Comparison of ENCODE assay signal across 3 cellular contexts in the genomic region with DNA sequence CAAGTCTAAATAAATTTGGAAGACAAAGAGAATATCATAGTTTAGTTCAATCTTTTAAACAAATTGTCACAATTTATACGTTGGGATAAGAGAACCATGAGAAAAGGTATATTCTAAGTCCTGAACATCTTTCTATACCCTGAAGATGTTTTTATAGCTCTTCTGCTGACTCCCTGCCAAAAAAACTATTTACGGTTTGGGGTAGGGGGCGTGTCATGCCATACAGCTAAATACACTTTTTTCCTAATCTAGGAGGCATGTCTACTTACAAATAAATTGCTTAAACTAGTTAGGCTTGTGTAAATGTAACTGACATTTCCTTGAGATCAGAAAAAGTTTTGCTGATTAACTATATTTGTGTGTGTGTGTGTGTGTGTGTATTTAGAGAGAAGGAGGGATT.
TF ChIP-seq lines count a peak whose summit lies in the region.

No MANE protein-coding gene starts in this region.

TF ChIP-seq in A549, 52 proteins besides CTCF, POLR2A, EP300 and RAD21 (continued from another document):
- TF ChIP-seq, protein P1, sequence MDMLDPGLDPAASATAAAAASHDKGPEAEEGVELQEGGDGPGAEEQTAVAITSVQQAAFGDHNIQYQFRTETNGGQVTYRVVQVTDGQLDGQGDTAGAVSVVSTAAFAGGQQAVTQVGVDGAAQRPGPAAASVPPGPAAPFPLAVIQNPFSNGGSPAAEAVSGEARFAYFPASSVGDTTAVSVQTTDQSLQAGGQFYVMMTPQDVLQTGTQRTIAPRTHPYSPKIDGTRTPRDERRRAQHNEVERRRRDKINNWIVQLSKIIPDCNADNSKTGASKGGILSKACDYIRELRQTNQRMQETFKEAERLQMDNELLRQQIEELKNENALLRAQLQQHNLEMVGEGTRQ (IDR thresholded peaks at IDR 0.05): no peak
- TF ChIP-seq SREBF2 (IDR thresholded peaks at IDR 0.05) (no peak), MYC (IDR thresholded peaks at IDR 0.05; ENCODE audit: borderline replicate concordance, low read length) (no peak), SMC3 (IDR thresholded peaks at IDR 0.05) (no peak), KDM5A (IDR thresholded peaks at IDR 0.05) (no peak), HOXB5 (CRISPR knock-in tag; IDR thresholded peaks at IDR 0.05) (no peak), GATA3 (IDR thresholded peaks at IDR 0.05; ENCODE audit: borderline replicate concordance) (no peak), ESRRA (IDR thresholded peaks at IDR 0.05; ENCODE audit: borderline replicate concordance, low read length) (no peak), MAZ (IDR thresholded peaks at IDR 0.05; ENCODE audit: borderline replicate concordance, low read depth, low read length) (no peak), FOXS1 (CRISPR knock-in tag; IDR thresholded peaks at IDR 0.05) (no peak), EHMT2 (IDR thresholded peaks at IDR 0.05; ENCODE audit: low read depth) (no peak), POLR2AphosphoS2 (conservative IDR thresholded peaks at IDR 0.05; ENCODE audit: low read length) (no peak), RFX5 (IDR thresholded peaks at IDR 0.05) (no peak), TP53 (CRISPR knock-in tag; IDR thresholded peaks at IDR 0.05) (no peak), BHLHE40 (IDR thresholded peaks at IDR 0.05; ENCODE audit: low read depth, low read length) (no peak)
- TF ChIP-seq, protein P2, sequence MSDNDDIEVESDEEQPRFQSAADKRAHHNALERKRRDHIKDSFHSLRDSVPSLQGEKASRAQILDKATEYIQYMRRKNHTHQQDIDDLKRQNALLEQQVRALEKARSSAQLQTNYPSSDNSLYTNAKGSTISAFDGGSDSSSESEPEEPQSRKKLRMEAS (IDR thresholded peaks at IDR 0.05): no peak
- TF ChIP-seq, protein P3, sequence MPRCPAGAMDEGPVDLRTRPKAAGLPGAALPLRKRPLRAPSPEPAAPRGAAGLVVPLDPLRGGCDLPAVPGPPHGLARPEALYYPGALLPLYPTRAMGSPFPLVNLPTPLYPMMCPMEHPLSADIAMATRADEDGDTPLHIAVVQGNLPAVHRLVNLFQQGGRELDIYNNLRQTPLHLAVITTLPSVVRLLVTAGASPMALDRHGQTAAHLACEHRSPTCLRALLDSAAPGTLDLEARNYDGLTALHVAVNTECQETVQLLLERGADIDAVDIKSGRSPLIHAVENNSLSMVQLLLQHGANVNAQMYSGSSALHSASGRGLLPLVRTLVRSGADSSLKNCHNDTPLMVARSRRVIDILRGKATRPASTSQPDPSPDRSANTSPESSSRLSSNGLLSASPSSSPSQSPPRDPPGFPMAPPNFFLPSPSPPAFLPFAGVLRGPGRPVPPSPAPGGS (IDR thresholded peaks at IDR 0.05): no peak

TF ChIP-seq in PFSK-1, 5 proteins besides CTCF, POLR2A, EP300 and RAD21 (continued from another document):
- peak; percentile 63; the same call in 1 of the 2 replicates for TF ChIP-seq SIN3A (IDR thresholded peaks at IDR 0.05; ENCODE audit: borderline replicate concordance, insufficient read depth, low read length)
- TF ChIP-seq, protein P4, sequence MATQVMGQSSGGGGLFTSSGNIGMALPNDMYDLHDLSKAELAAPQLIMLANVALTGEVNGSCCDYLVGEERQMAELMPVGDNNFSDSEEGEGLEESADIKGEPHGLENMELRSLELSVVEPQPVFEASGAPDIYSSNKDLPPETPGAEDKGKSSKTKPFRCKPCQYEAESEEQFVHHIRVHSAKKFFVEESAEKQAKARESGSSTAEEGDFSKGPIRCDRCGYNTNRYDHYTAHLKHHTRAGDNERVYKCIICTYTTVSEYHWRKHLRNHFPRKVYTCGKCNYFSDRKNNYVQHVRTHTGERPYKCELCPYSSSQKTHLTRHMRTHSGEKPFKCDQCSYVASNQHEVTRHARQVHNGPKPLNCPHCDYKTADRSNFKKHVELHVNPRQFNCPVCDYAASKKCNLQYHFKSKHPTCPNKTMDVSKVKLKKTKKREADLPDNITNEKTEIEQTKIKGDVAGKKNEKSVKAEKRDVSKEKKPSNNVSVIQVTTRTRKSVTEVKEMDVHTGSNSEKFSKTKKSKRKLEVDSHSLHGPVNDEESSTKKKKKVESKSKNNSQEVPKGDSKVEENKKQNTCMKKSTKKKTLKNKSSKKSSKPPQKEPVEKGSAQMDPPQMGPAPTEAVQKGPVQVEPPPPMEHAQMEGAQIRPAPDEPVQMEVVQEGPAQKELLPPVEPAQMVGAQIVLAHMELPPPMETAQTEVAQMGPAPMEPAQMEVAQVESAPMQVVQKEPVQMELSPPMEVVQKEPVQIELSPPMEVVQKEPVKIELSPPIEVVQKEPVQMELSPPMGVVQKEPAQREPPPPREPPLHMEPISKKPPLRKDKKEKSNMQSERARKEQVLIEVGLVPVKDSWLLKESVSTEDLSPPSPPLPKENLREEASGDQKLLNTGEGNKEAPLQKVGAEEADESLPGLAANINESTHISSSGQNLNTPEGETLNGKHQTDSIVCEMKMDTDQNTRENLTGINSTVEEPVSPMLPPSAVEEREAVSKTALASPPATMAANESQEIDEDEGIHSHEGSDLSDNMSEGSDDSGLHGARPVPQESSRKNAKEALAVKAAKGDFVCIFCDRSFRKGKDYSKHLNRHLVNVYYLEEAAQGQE (IDR thresholded peaks at IDR 0.05; ENCODE audit: insufficient read depth in 1 of 2, low read depth in 2 of 2, low read length in 2 of 2): no peak

TF ChIP-seq in endothelial cell of umbilical vein, 7 proteins besides CTCF, POLR2A, EP300 and RAD21 (continued from another document):
- no peak for TF ChIP-seq EZH2 (IDR thresholded peaks at IDR 0.05; ENCODE audit: borderline replicate concordance, low read depth, low read length, severe bottlenecking)
- TF ChIP-seq MYC (IDR thresholded peaks at IDR 0.05; ENCODE audit: low read depth, low read length): no peak
- TF ChIP-seq POLR2AphosphoS5 (IDR thresholded peaks at IDR 0.05; ENCODE audit: insufficient read depth, low read depth, low read length): no peak
- no peak for TF ChIP-seq JUN (IDR thresholded peaks at IDR 0.05; ENCODE audit: borderline replicate concordance, insufficient read depth, insufficient read length, low read depth)
